Comparison of ENCODE assay signal across 8 cellular contexts in the genomic region with DNA sequence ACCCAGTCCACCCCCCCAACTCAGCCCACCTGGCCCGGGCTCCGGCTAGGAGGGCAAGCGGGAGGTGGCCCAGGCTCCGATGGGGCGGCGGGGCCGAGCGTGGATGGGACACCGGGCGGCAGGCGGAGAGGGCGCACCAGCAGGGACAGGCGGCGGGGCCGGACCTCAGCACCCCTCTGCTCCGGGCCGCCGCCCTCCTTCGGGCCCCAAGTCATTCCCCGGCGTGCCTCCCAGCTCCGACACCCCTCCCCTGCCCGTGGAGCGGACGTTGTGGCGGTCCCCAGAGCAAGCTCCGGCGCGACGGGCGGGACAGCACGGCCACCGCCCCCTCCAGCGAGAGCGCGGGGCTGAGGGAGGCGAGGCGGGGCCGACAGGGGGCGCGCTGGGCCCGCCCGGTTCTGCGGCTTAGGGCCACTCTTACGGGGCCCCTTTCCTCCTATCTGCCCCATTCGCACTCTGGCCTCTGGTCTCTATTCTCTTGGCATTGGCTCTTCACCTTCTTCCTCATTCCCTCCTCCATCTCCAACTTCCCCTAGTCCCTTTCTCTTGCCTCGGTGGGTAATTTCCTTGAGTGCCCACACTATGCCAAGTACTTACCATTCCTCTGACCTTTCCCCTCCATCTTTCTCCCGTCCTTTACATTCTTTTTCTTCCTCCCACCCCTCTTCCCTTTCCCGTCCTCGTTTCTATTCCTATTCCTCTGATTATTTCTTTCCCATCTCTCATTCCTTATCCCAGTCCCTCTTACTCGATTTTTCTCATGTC. TPM values are rescaled to one million over a fixed set of nuclear protein-coding genes. Genes with fewer than 3 reads are reported as not detected.
DNase-seq lines count a peak whose midpoint lies in the region; ATAC-seq and TF ChIP-seq lines count a peak whose summit lies in the region.

No MANE protein-coding gene starts in this region.

- in situ Hi-C loops in G401 (cut with HindIII; ENCODE audit: low sequenced_read_pairs): loop anchor here (5.0 kb wide), 1 partner anchor 136 kb away; no protein-coding TSS in a partner anchor

- no peak overlapping the region for H3K27ac Mint-ChIP-seq in CD8-positive, alpha-beta T cell
- no peak overlapping the region for H3K27ac Mint-ChIP-seq in activated naive CD8-positive, alpha-beta T cell

- H3K27ac ChIP-seq in CD8-positive, alpha-beta T cell (ENCODE audit: low read depth, low read length): no peak overlapping the region
- H3K27ac ChIP-seq in HEK293 (ENCODE audit: extremely low read depth, low read depth, low read length): peak overlapping the region; percentile 57; the same call in 1 of the 2 replicates
- no peak overlapping the region for H3K27ac ChIP-seq in SJCRH30

- peak; percentile 74 for ATAC-seq in CD8-positive, alpha-beta T cell

- peaks cover 16% of the 10 kb centered on the region for H3K27me3 ChIP-seq in CD8-positive, alpha-beta T cell (ENCODE audit: insufficient read depth, low read length)
- H3K27me3 ChIP-seq in SJCRH30: peaks cover 36% of the 10 kb centered on the region
- H3K27me3 ChIP-seq in iPS-15b (ENCODE audit: control insufficient read depth, insufficient read depth, low read length): peaks cover 81% of the 10 kb centered on the region

- peaks cover 10% of the 10 kb centered on the region for H3K4me1 ChIP-seq in CD8-positive, alpha-beta T cell (ENCODE audit: insufficient read depth, low read length)
- H3K4me1 ChIP-seq in HEK293 (ENCODE audit: control insufficient read depth, insufficient read depth, low read length) (no peaks in the 10 kb centered on the region), SJCRH30 (no peaks in the 10 kb centered on the region), iPS-15b (ENCODE audit: control insufficient read depth, insufficient read depth, low read length) (peaks cover 2% of the 10 kb centered on the region)

- H3K4me3 Mint-ChIP-seq in CD8-positive, alpha-beta T cell: peak overlapping the region; percentile 78
- H3K4me3 Mint-ChIP-seq in activated naive CD8-positive, alpha-beta T cell: peak overlapping the region; percentile 81

- CTCF ChIA-PET in CD8-positive, alpha-beta T cell (lab: Charles Lee): interaction anchor here (0.6 to 2.2 kb wide), 8 partner anchors 9 to 137 kb away, joined by 3 to 6 read pairs (median 4); no protein-coding TSS in a partner anchor
- CTCF ChIA-PET in HEK293 (lab: Yijun Ruan, JAX): interaction anchor here (0.6 to 2.5 kb wide), 15 partner anchors 10 to 679 kb away, joined by 3 to 13 read pairs (median 5); no protein-coding TSS in a partner anchor

- peaks cover 43% of the 10 kb centered on the region for H3K27me3 Mint-ChIP-seq in CD8-positive, alpha-beta T cell (ENCODE audit: low read depth)
- peaks cover 29% of the 10 kb centered on the region for H3K27me3 Mint-ChIP-seq in activated naive CD8-positive, alpha-beta T cell

- intact Hi-C loops in CD8-positive, alpha-beta T cell (cut with DNase I, micrococcal nuclease): loop anchor here (1.0 to 5.0 kb wide), 4 partner anchors 64 to 135 kb away; a partner anchor contains a TSS

- H3K36me3 ChIP-seq in CD8-positive, alpha-beta T cell (ENCODE audit: insufficient read depth, low read length): no peaks in the 10 kb centered on the region
- no peaks in the 10 kb centered on the region for H3K36me3 ChIP-seq in HEK293 (ENCODE audit: control insufficient read depth in 2 of 2, insufficient read depth in 1 of 2, low read length in 2 of 2)
- no peaks in the 10 kb centered on the region for H3K36me3 ChIP-seq in SJCRH30
- H3K36me3 ChIP-seq in iPS-15b (ENCODE audit: control insufficient read depth, insufficient read depth, low read length): no peaks in the 10 kb centered on the region

- TF ChIP-seq CTCF in CD8-positive, alpha-beta T cell (IDR thresholded peaks at IDR 0.05): peak; percentile 70
- peak; percentile 94 for TF ChIP-seq CTCF in HEK293 (tag by site-specific recombination; IDR thresholded peaks at IDR 0.05)

- H3K4me3 ChIP-seq in CD8-positive, alpha-beta T cell (ENCODE audit: low read depth, low read length): peak overlapping the region; percentile 45
- H3K4me3 ChIP-seq in HEK293 (ENCODE audit: low read depth, low read length): peak overlapping the region; percentile 48
- peak overlapping the region; percentile 57 for H3K4me3 ChIP-seq in SJCRH30
- peak overlapping the region; percentile 45 for H3K4me3 ChIP-seq in iPS-15b (ENCODE audit: low read depth, low read length)

- H3K4me1 Mint-ChIP-seq in CD8-positive, alpha-beta T cell (ENCODE audit: low read depth): peaks cover 12% of the 10 kb centered on the region
- peaks cover 14% of the 10 kb centered on the region for H3K4me1 Mint-ChIP-seq in activated naive CD8-positive, alpha-beta T cell (ENCODE audit: low read depth)

- POLR2A ChIA-PET in CD8-positive, alpha-beta T cell (lab: Charles Lee): no interaction called here
- POLR2A ChIA-PET in HEK293 (lab: Yijun Ruan, JAX): interaction anchor here (1.5 kb wide), 1 partner anchor 11 kb away, joined by 6 read pairs; no protein-coding TSS in a partner anchor

- DNase-seq in CD8-positive, alpha-beta T cell: peak; percentile 30 to 73 (median 50)
- DNase-seq in SJCRH30 (peak; percentile 49 to 70), kidney tubule cell (ENCODE audit: low spot score) (no peak), G401 (ENCODE audit: low spot score) (no peak)
- DNase-seq in stimulated activated CD4-positive, alpha-beta T cell treated with anti-CD3 and anti-CD28 coated beads, Interleukin-1b, Interleukin-23, amount 100 ng/mL, for 24 hours (ENCODE audit: low read depth in 4 of 4, low spot score in 1 of 4): peak in 3 of 4 experiments; percentile 45 to 50 (median 48)

- no peaks in the 10 kb centered on the region for H3K9me3 Mint-ChIP-seq in CD8-positive, alpha-beta T cell
- no peaks in the 10 kb centered on the region for H3K9me3 Mint-ChIP-seq in activated naive CD8-positive, alpha-beta T cell (ENCODE audit: low read depth)

- no peaks in the 10 kb centered on the region for H3K36me3 Mint-ChIP-seq in CD8-positive, alpha-beta T cell
- H3K36me3 Mint-ChIP-seq in activated naive CD8-positive, alpha-beta T cell: no peaks in the 10 kb centered on the region

- no peak overlapping the region for H3K9ac ChIP-seq in iPS-15b (ENCODE audit: low read depth, low read length)

- H3K9me3 ChIP-seq in CD8-positive, alpha-beta T cell (ENCODE audit: low read length): no peaks in the 10 kb centered on the region
- H3K9me3 ChIP-seq in HEK293 (ENCODE audit: control insufficient read depth, insufficient read depth, low read depth, low read length): no peaks in the 10 kb centered on the region
- H3K9me3 ChIP-seq in SJCRH30 (replicated peaks): no peaks in the 10 kb centered on the region
- H3K9me3 ChIP-seq in iPS-15b (ENCODE audit: control insufficient read depth, insufficient read depth, low read length): peaks cover 4% of the 10 kb centered on the region

TF ChIP-seq in HEK293, 187 proteins besides CTCF, POLR2A, EP300 and RAD21 (continues in another document):
- TF ChIP-seq ZNF629 (tag by site-specific recombination; IDR thresholded peaks at IDR 0.05) (peak; percentile 37), ZNF366 (tag by site-specific recombination; conservative IDR thresholded peaks at IDR 0.05) (peak; percentile 97), ZNF785 (tag by site-specific recombination; IDR thresholded peaks at IDR 0.05) (peak; percentile 25; the same call in 1 of the 2 replicates), ZNF394 (tag by site-specific recombination; IDR thresholded peaks at IDR 0.05; ENCODE audit: borderline replicate concordance) (peak; percentile 40; the same call in 1 of the 2 replicates), ZBTB20 (tag by site-specific recombination; IDR thresholded peaks at IDR 0.05) (peak; percentile 90), ZEB2 (tag by site-specific recombination; IDR thresholded peaks at IDR 0.05) (peak; percentile 88), ZNF2 (tag by site-specific recombination; IDR thresholded peaks at IDR 0.05) (peak; percentile 67; the same call in 1 of the 2 replicates), KLF10 (tag by site-specific recombination; IDR thresholded peaks at IDR 0.05) (peak; percentile 56; the same call in 1 of the 2 replicates), GLIS1 (tag by site-specific recombination; IDR thresholded peaks at IDR 0.05) (peak; percentile 44)
- TF ChIP-seq, protein P1, sequence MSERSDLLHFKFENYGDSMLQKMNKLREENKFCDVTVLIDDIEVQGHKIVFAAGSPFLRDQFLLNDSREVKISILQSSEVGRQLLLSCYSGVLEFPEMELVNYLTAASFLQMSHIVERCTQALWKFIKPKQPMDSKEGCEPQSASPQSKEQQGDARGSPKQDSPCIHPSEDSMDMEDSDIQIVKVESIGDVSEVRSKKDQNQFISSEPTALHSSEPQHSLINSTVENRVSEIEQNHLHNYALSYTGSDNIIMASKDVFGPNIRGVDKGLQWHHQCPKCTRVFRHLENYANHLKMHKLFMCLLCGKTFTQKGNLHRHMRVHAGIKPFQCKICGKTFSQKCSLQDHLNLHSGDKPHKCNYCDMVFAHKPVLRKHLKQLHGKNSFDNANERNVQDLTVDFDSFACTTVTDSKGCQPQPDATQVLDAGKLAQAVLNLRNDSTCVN (tag by site-specific recombination; optimal IDR thresholded peaks at IDR 0.05): peak; percentile 92
- TF ChIP-seq, protein P2, sequence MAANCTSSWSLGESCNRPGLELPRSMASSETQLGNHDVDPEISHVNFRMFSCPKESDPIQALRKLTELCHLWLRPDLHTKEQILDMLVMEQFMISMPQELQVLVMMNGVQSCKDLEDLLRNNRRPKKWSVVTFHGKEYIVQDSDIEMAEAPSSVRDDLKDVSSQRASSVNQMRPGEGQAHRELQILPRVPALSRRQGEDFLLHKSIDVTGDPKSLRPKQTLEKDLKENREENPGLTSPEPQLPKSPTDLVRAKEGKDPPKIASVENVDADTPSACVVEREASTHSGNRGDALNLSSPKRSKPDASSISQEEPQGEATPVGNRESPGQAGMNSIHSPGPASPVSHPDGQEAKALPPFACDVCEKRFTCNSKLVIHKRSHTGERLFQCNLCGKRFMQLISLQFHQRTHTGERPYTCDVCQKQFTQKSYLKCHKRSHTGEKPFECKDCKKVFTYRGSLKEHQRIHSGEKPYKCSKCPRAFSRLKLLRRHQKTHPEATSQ (tag by site-specific recombination; IDR thresholded peaks at IDR 0.05): no peak

RNA-seq across cellular contexts. Expression of a gene that starts 0.7 kb away (rescaled TPM):
- not detected for total RNA-seq in CD8-positive, alpha-beta T cell
- total RNA-seq in SJCRH30 (2014; rRNA removed; shearing (Covaris generic)): 0.48 and 0.95 TPM in 2 replicates
- 0.37 TPM in 1 of 2 replicates, not detected in the other for total RNA-seq in G401 (2014; rRNA removed; shearing (Covaris generic))

RNA-seq across cellular contexts. Expression of a gene that starts 18.8 kb away (rescaled TPM):
- not detected for total RNA-seq in CD8-positive, alpha-beta T cell
- not detected in 2 replicates for total RNA-seq in SJCRH30 (2014; rRNA removed; shearing (Covaris generic))
- total RNA-seq in G401 (2014; rRNA removed; shearing (Covaris generic)): not detected in 2 replicates

RNA-seq across cellular contexts. Expression of a gene that starts 42.1 kb away (rescaled TPM):
- total RNA-seq in CD8-positive, alpha-beta T cell: 1 to 10 TPM; 1.5 to 1.6 TPM
- not detected in 2 replicates for total RNA-seq in SJCRH30 (2014; rRNA removed; shearing (Covaris generic))
- not detected in 2 replicates for total RNA-seq in G401 (2014; rRNA removed; shearing (Covaris generic))

RNA-seq across cellular contexts. Expression of a gene that starts 58.8 kb away (rescaled TPM):
- 10 to 100 TPM; 12.7 to 16.5 TPM for total RNA-seq in CD8-positive, alpha-beta T cell
- total RNA-seq in SJCRH30 (2014; rRNA removed; shearing (Covaris generic)): 77.6 and 77.7 TPM in 2 replicates
- total RNA-seq in G401 (2014; rRNA removed; shearing (Covaris generic)): 63.0 and 99.0 TPM in 2 replicates

Comparison
In these comparisons a context has a peak if more than half of its experiments do, and no peak if none do; other contexts are left out.
1. DNase-seq: peak in CD8-positive, alpha-beta T cell (7 of 7), SJCRH30 (2 of 2) and stimulated activated CD4-positive, alpha-beta T cell treated with anti-CD3 and anti-CD28 coated beads, Interleukin-1b, Interleukin-23, amount 100 ng/mL, for 24 hours (3 of 4); none in kidney tubule cell (single experiment) and G401 (single experiment).
2. Peak in every context shown above with its lines, with median percentiles within 50 percentile points of each other: H3K4me3 ChIP-seq.